1 cellular context compared by ENCODE assay signal in genomic region chr6:83065511-83066192, GRCh38.
TF ChIP-seq lines count a peak whose summit lies in the region.

UBE3D (minus strand) TSS chr6:83065841; CDS start chr6:83065718, 123 bp downstream.

TF ChIP-seq in K562, 482 proteins besides CTCF, POLR2A, EP300 and RAD21 (continued from another document and continues in another):
- TF ChIP-seq ZHX1 (conservative IDR thresholded peaks at IDR 0.05; ENCODE audit: low read length) (no peak), THRB (CRISPR knock-in tag; conservative IDR thresholded peaks at IDR 0.05) (no peak), ZNF780A (CRISPR knock-in tag; IDR thresholded peaks at IDR 0.05) (no peak), BMI1 (IDR thresholded peaks at IDR 0.05; ENCODE audit: low read length) (no peak), ZNF24 (IDR thresholded peaks at IDR 0.05) (no peak), BRCA1 (IDR thresholded peaks at IDR 0.05) (no peak), BRCA1 (CRISPR knock-in tag; IDR thresholded peaks at IDR 0.05) (no peak), NR0B1 (IDR thresholded peaks at IDR 0.05; ENCODE audit: partially characterized antibody) (no peak), MAFK (IDR thresholded peaks at IDR 0.05; ENCODE audit: low read length) (no peak), HDGF (IDR thresholded peaks at IDR 0.05) (no peak), ZKSCAN8 (CRISPR knock-in tag; IDR thresholded peaks at IDR 0.05) (no peak), NCOR1 (IDR thresholded peaks at IDR 0.05) (no peak), ZNF184 (CRISPR knock-in tag; IDR thresholded peaks at IDR 0.05) (no peak), ZNF586 (CRISPR knock-in tag; conservative IDR thresholded peaks at IDR 0.05) (no peak), GATA2 (CRISPR knock-in tag; IDR thresholded peaks at IDR 0.05) (no peak), RFX7 (CRISPR knock-in tag; IDR thresholded peaks at IDR 0.05) (no peak), ARNT (IDR thresholded peaks at IDR 0.05) (no peak), CBX8 (IDR thresholded peaks at IDR 0.05; ENCODE audit: borderline replicate concordance, extremely low read depth, low read depth, low read length, poor library complexity, severe bottlenecking) (no peak), RHOXF2B (CRISPR knock-in tag; conservative IDR thresholded peaks at IDR 0.05) (no peak), ETS2 (tag; IDR thresholded peaks at IDR 0.05; ENCODE audit: borderline replicate concordance, poor library complexity, severe bottlenecking) (no peak), ZNF655 (CRISPR knock-in tag; IDR thresholded peaks at IDR 0.05) (no peak), YBX1 (IDR thresholded peaks at IDR 0.05) (no peak), FOS (IDR thresholded peaks at IDR 0.05; ENCODE audit: extremely low read depth, insufficient read length) (no peak), HINFP (tag; conservative IDR thresholded peaks at IDR 0.05; ENCODE audit: low read depth) (no peak), DDX20 (tag; IDR thresholded peaks at IDR 0.05; ENCODE audit: low read depth) (no peak), TRIM28 (IDR thresholded peaks at IDR 0.05) (no peak), ZNF717 (CRISPR knock-in tag; IDR thresholded peaks at IDR 0.05) (no peak), MTA1 (IDR thresholded peaks at IDR 0.05; ENCODE audit: borderline replicate concordance) (no peak), TAL1 (IDR thresholded peaks at IDR 0.05) (no peak), SMARCC2 (IDR thresholded peaks at IDR 0.05; ENCODE audit: low read depth) (no peak), U2AF2 (optimal IDR thresholded peaks at IDR 0.05; ENCODE audit: low read depth, low read length) (no peak)
- TF ChIP-seq, protein P1, sequence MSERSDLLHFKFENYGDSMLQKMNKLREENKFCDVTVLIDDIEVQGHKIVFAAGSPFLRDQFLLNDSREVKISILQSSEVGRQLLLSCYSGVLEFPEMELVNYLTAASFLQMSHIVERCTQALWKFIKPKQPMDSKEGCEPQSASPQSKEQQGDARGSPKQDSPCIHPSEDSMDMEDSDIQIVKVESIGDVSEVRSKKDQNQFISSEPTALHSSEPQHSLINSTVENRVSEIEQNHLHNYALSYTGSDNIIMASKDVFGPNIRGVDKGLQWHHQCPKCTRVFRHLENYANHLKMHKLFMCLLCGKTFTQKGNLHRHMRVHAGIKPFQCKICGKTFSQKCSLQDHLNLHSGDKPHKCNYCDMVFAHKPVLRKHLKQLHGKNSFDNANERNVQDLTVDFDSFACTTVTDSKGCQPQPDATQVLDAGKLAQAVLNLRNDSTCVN (CRISPR knock-in tag; IDR thresholded peaks at IDR 0.05) = no peak
- TF ChIP-seq, protein P2, sequence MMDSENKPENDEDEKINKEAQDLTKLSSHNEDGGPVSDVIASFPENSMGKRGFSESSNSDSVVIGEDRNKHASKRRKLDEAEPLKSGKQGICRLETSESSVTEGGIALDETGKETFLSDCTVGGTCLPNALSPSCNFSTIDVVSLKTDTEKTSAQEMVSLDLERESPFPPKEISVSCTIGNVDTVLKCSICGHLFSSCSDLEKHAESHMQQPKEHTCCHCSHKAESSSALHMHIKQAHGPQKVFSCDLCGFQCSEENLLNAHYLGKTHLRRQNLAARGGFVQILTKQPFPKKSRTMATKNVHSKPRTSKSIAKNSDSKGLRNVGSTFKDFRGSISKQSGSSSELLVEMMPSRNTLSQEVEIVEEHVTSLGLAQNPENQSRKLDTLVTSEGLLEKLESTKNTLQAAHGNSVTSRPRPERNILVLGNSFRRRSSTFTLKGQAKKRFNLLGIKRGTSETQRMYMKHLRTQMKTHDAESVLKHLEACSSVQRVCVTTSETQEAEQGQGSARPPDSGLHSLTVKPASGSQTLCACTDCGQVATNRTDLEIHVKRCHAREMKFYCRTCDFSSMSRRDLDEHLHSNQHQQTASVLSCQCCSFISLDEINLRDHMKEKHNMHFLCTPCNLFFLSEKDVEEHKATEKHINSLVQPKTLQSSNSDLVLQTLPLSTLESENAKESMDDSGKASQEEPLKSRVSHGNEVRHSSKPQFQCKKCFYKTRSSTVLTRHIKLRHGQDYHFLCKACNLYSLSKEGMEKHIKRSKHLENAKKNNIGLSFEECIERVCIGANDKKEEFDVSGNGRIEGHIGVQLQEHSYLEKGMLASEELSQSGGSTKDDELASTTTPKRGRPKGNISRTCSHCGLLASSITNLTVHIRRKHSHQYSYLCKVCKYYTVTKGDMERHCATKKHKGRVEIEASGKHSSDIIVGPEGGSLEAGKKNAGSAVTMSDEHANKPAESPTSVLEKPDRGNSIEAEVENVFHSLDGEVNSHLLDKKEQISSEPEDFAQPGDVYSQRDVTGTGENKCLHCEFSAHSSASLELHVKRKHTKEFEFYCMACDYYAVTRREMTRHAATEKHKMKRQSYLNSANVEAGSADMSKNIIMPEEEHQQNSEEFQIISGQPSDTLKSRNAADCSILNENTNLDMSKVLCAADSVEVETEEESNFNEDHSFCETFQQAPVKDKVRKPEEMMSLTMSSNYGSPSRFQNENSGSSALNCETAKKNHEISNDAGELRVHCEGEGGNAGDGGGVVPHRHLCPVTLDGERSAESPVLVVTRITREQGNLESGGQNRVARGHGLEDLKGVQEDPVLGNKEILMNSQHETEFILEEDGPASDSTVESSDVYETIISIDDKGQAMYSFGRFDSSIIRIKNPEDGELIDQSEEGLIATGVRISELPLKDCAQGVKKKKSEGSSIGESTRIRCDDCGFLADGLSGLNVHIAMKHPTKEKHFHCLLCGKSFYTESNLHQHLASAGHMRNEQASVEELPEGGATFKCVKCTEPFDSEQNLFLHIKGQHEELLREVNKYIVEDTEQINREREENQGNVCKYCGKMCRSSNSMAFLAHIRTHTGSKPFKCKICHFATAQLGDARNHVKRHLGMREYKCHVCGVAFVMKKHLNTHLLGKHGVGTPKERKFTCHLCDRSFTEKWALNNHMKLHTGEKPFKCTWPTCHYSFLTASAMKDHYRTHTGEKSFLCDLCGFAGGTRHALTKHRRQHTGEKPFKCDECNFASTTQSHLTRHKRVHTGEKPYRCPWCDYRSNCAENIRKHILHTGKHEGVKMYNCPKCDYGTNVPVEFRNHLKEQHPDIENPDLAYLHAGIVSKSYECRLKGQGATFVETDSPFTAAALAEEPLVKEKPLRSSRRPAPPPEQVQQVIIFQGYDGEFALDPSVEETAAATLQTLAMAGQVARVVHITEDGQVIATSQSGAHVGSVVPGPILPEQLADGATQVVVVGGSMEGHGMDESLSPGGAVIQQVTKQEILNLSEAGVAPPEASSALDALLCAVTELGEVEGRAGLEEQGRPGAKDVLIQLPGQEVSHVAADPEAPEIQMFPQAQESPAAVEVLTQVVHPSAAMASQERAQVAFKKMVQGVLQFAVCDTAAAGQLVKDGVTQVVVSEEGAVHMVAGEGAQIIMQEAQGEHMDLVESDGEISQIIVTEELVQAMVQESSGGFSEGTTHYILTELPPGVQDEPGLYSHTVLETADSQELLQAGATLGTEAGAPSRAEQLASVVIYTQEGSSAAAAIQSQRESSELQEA (IDR thresholded peaks at IDR 0.05; ENCODE audit: low read depth) = no peak
- TF ChIP-seq, protein P3, sequence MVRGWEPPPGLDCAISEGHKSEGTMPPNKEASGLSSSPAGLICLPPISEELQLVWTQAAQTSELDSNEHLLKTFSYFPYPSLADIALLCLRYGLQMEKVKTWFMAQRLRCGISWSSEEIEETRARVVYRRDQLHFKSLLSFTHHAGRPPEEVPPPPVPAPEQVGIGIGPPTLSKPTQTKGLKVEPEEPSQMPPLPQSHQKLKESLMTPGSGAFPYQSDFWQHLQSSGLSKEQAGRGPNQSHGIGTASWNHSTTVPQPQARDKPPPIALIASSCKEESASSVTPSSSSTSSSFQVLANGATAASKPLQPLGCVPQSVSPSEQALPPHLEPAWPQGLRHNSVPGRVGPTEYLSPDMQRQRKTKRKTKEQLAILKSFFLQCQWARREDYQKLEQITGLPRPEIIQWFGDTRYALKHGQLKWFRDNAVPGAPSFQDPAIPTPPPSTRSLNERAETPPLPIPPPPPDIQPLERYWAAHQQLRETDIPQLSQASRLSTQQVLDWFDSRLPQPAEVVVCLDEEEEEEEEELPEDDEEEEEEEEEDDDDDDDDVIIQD (CRISPR knock-in tag; IDR thresholded peaks at IDR 0.05) = no peak
- TF ChIP-seq, protein P4, sequence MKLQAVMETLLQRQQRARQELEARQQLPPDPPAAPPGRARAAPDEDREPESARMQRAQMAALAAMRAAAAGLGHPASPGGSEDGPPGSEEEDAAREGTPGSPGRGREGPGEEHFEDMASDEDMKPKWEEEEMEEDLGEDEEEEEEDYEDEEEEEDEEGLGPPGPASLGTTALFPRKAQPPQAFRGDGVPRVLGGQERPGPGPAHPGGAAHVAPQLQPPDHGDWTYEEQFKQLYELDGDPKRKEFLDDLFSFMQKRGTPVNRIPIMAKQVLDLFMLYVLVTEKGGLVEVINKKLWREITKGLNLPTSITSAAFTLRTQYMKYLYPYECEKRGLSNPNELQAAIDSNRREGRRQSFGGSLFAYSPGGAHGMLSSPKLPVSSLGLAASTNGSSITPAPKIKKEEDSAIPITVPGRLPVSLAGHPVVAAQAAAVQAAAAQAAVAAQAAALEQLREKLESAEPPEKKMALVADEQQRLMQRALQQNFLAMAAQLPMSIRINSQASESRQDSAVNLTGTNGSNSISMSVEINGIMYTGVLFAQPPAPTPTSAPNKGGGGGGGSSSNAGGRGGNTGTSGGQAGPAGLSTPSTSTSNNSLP (IDR thresholded peaks at IDR 0.05; ENCODE audit: borderline replicate concordance, low read depth, low read length) = no peak
